1 cellular context compared by ENCODE assay signal in the genomic region with DNA sequence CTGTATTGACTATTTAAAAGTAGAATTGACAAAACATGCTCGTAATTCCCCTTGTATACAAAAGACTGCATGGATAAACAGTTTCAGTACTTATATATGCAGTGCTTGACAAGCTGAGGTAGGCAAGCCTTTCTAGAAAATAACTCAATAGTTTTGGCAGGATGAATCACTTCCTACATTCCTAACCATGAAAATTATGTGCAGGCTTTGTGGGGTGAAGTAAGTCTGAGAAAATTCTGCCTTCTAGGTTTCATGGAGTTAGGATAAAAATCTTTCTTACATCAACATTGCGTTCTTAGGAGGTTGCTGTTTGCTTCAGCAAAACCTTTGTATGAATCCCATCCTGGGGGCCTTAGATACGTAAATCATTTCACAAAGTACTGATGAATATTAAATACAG.
TF ChIP-seq lines count a peak whose summit lies in the region.

No MANE protein-coding gene starts in this region.

TF ChIP-seq in H1, 55 proteins besides CTCF, POLR2A, EP300 and RAD21:
- TF ChIP-seq EGR1 (IDR thresholded peaks at IDR 0.05; ENCODE audit: borderline replicate concordance, low read depth, low read length), result no peak
- TF ChIP-seq SAP30 (IDR thresholded peaks at IDR 0.05; ENCODE audit: insufficient read depth, insufficient replicate concordance, low read length), result no peak
- no peak for TF ChIP-seq USF2 (IDR thresholded peaks at IDR 0.05; ENCODE audit: low read length)
- TF ChIP-seq GTF2F1 (IDR thresholded peaks at IDR 0.05; ENCODE audit: borderline replicate concordance, low read depth, low read length), result no peak
